8 cellular contexts compared by ENCODE assay signal in genomic region chr6:137866200-137866913, GRCh38. TPM values are rescaled to one million over a fixed set of nuclear protein-coding genes. Genes with fewer than 3 reads are reported as not detected.
DNase-seq lines count a peak whose midpoint lies in the region; ATAC-seq and TF ChIP-seq lines count a peak whose summit lies in the region.

No MANE protein-coding gene starts in this region.

- CTCF ChIA-PET in GM10248 (lab: Yijun Ruan, JAX), result interaction anchor here (0.6 to 9.4 kb wide), 42 partner anchors 8 to 214 kb away, joined by 3 to 138 read pairs (median 4); no protein-coding TSS in a partner anchor

- peak; percentile 31 for ATAC-seq in GM21423 (IDR thresholded peaks at IDR 0.05; ENCODE audit: unreplicated experiment)
- peak; percentile 44 for ATAC-seq in gastroesophageal sphincter

- TF ChIP-seq EP300 in gastroesophageal sphincter (IDR thresholded peaks at IDR 0.05) (no peak), ovary (IDR thresholded peaks at IDR 0.05) (no peak)

- H3K9me3 ChIP-seq in gastroesophageal sphincter (no peaks in the 10 kb centered on the region), ovary (no peaks in the 10 kb centered on the region)

- H3K4me1 ChIP-seq in gastroesophageal sphincter, result peaks cover 2 to 60% (median 10%) of the 10 kb centered on the region in 3 donors
- H3K4me1 ChIP-seq in ovary (ENCODE audit: insufficient read depth), result peaks cover 8% of the 10 kb centered on the region

- TF ChIP-seq POLR2A in gastroesophageal sphincter (IDR thresholded peaks at IDR 0.05) (no peak), ovary (IDR thresholded peaks at IDR 0.05) (no peak)

- peak; percentile 54 for DNase-seq in GM10248 (ENCODE audit: extremely low spot score)
- peak; percentile 30 for DNase-seq in HK-2 (ENCODE audit: unreplicated experiment)
- DNase-seq in activated CD8-positive, alpha-beta memory T cell treated with anti-CD3 and anti-CD28 coated beads for 24 hours, result peak; percentile 92
- peak in 3 of 5 donors; percentile 53 to 69 (median 69) for DNase-seq in ovary
- DNase-seq in stimulated activated CD4-positive, alpha-beta T cell treated with anti-CD3 and anti-CD28 coated beads, Interleukin-4, amount 100 ng/mL, for 24 hours, result no peak
- no peak for DNase-seq in activated CD4-positive, alpha-beta T cell treated with anti-CD3 and anti-CD28 coated beads for 4 hours

- H3K36me3 ChIP-seq in gastroesophageal sphincter (no peaks in the 10 kb centered on the region), ovary (no peaks in the 10 kb centered on the region)

- H3K4me3 ChIP-seq in gastroesophageal sphincter (peak overlapping the region; percentile 36 to 91), ovary (peak overlapping the region; percentile 93)

- intact Hi-C loops in ovary (cut with DNase I), result loop anchor here in 3 of 4 donors (2.0 to 10.0 kb wide), 6 partner anchors 44 to 160 kb away; no protein-coding TSS in a partner anchor

- H3K27me3 ChIP-seq in gastroesophageal sphincter (no peaks in the 10 kb centered on the region), ovary (no peaks in the 10 kb centered on the region)

- POLR2A ChIA-PET in GM10248 (lab: Yijun Ruan, JAX), result interaction anchor here (1.0 kb wide), 2 partner anchors 42 to 62 kb away, joined by 3 to 4 read pairs; no protein-coding TSS in a partner anchor

- H3K27ac ChIP-seq in gastroesophageal sphincter (peak overlapping the region; percentile 29 to 95 (median 88)), ovary (peak overlapping the region; percentile 74 to 77)

- no peak for TF ChIP-seq CTCF in GM10248 (IDR thresholded peaks at IDR 0.05; ENCODE audit: control extremely low read depth, extremely low read depth, low read depth, missing control alignments)
- TF ChIP-seq CTCF in gastroesophageal sphincter (IDR thresholded peaks at IDR 0.05), result no peak
- TF ChIP-seq CTCF in ovary (IDR thresholded peaks at IDR 0.05), result no peak

- 0 to 14% methylated on average over 1 to 6 of the region's 25 CpGs for WGBS in gastroesophageal sphincter (ENCODE audit: low coverage in 1 of 2), 2 donors
- 9 to 10% (median 9%) methylated on average over 25 of the region's 25 CpGs for WGBS in ovary, 3 donors

RNA-seq across cellular contexts. Expression of gene TNFAIP3, which starts 0.7 kb away (rescaled TPM):
- total RNA-seq in gastroesophageal sphincter, result 10 to 100 TPM; 11.2 to 40.7 (median 18.3) TPM
- total RNA-seq in ovary, result 100 to 1,000 TPM in 3 of 7 donors, 10 to 100 TPM in 4; 57.3 to 206 (median 99.5) TPM
- polyA plus RNA-seq in ovary, result 10 to 100 TPM; 35.4 to 58.0 TPM

Comparison
In these comparisons a context has a peak if more than half of its experiments do, and no peak if none do; other contexts are left out.
1. DNase-seq: peak in GM10248 (single experiment), HK-2 (single experiment), activated CD8-positive, alpha-beta memory T cell treated with anti-CD3 and anti-CD28 coated beads for 24 hours (single experiment) and ovary (3 of 5); none in stimulated activated CD4-positive, alpha-beta T cell treated with anti-CD3 and anti-CD28 coated beads, Interleukin-4, amount 100 ng/mL, for 24 hours (single experiment) and activated CD4-positive, alpha-beta T cell treated with anti-CD3 and anti-CD28 coated beads for 4 hours (0 of 2).